Comparison of ENCODE assay signal across 8 cellular contexts in genomic region chr11:115504279-115505158, GRCh38. TPM values are rescaled to one million over a fixed set of nuclear protein-coding genes. Genes with fewer than 3 reads are reported as not detected.
DNase-seq lines count a peak whose midpoint lies in the region; ATAC-seq and FAIRE-seq lines count a peak whose summit lies in the region.

Gene CADM1, minus strand, starts transcription at chr11:115504415.

- H3K9me3 ChIP-seq in small intestine (ENCODE audit: control insufficient read depth, low read depth): no peaks in the 10 kb centered on the region

- peak within 1 kb of the TSS; percentile 69 to 83 for H3K27ac ChIP-seq in small intestine (ENCODE audit: low read depth in 1 of 2, low read length in 1 of 2)

- WGBS in small intestine, 3 donors: 1 to 2% (median 2%) methylated on average over 65 to 76 of the region's 76 CpGs

- H3K36me3 ChIP-seq in small intestine (ENCODE audit: control insufficient read depth in 2 of 2, insufficient read depth in 2 of 2, low read length in 2 of 2): no peaks in the 10 kb centered on the region

- peaks cover 0 to 4% of the 10 kb centered on the region in 2 donors for H3K27me3 ChIP-seq in small intestine (ENCODE audit: control insufficient read depth in 2 of 2, insufficient read depth in 2 of 2, low read length in 2 of 2)

- ATAC-seq in HG02588 (IDR thresholded peaks at IDR 0.05; ENCODE audit: unreplicated experiment) (peak; percentile 87), GM21447 (IDR thresholded peaks at IDR 0.05; ENCODE audit: unreplicated experiment) (no peak)
- ATAC-seq in activated CD4-positive, CD25-positive, alpha-beta regulatory T cell treated with anti-CD3 and anti-CD28 coated beads, Interleukin-2, amount 50 U/mL, for 24 hours: peak; percentile 85 to 86

- DNase-seq in DMS53 (lab: John Stamatoyannopoulos, UW): peak; percentile 99
- DNase-seq in NCI-H2081 treated with DMSO at 0.1 percent for 48 hours (lab: John Stamatoyannopoulos, UW): peak; percentile 95
- DNase-seq in cerebellar nuclear complex (lab: John Stamatoyannopoulos, UW): peak; percentile 95 to 97
- peak; percentile 76 for DNase-seq in iris pigment epithelial cell (ENCODE audit: low read depth)
- peak; percentile 95 for DNase-seq in small intestine

- H3K4me3 ChIP-seq in small intestine (ENCODE audit: low read depth in 1 of 2, low read length in 2 of 2): peak within 1 kb of the TSS; percentile 44 to 63

- H3K4me1 ChIP-seq in small intestine (ENCODE audit: control insufficient read depth in 2 of 2, insufficient read depth in 1 of 2, low read depth in 1 of 2, low read length in 1 of 2): peaks cover 0 to 3% of the 10 kb centered on the region in 2 donors

- no peak for FAIRE-seq in small intestine (lab: Jason Lieb, UNC)

RNA-seq across cellular contexts. Expression of gene CADM1, which starts in this region (rescaled TPM):
- polyA plus RNA-seq in small intestine: 1 to 10 TPM; 2.2 to 8.5 (median 3.1) TPM
